Comparison of ENCODE assay signal across 8 cellular contexts in genomic region chr19:16197622-16198362, GRCh38. TPM values are rescaled to one million over a fixed set of nuclear protein-coding genes. Genes with fewer than 3 reads are reported as not detected.
A peak's percentile ranks its signal among the peaks of the same experiment; 100 is the strongest.
DNase-seq lines count a peak whose midpoint lies in the region; ATAC-seq and TF ChIP-seq lines count a peak whose summit lies in the region.

AP1M1 (plus strand) TSS chr19:16197911; CDS start chr19:16198027, 116 bp downstream.

- H3K27me3 ChIP-seq in kidney epithelial cell (ENCODE audit: control insufficient read depth, insufficient read depth, low read length), result no peaks in the 10 kb centered on the region

- H3K36me3 ChIP-seq in kidney epithelial cell (ENCODE audit: control insufficient read depth, insufficient read depth, low read length), result no peaks in the 10 kb centered on the region

- peak; percentile 97 for DNase-seq in AG10803 (ENCODE audit: low read depth)
- peak; percentile 96 for DNase-seq in NCI-H460 (ENCODE audit: extremely low read depth, low read depth)
- DNase-seq in activated CD4-positive, alpha-beta T cell treated with anti-CD3 and anti-CD28 coated beads for 1 hour, result peak; percentile 98
- peak; percentile 97 for DNase-seq in cerebellum (ENCODE audit: low spot score)
- peak; percentile 93 for DNase-seq in kidney epithelial cell (ENCODE audit: low read depth)
- peak; percentile 97 to 98 for DNase-seq in stimulated activated CD4-positive, alpha-beta T cell treated with anti-CD3 and anti-CD28 coated beads, Interleukin-15, amount 100 ng/mL, for 48 hours (ENCODE audit: low read depth in 2 of 2)

- ATAC-seq in GM19043 (IDR thresholded peaks at IDR 0.05; ENCODE audit: low read depth, unreplicated experiment) (peak; percentile 79), HG03378 (IDR thresholded peaks at IDR 0.05; ENCODE audit: unreplicated experiment) (peak; percentile 77)

- TF ChIP-seq CTCF in AG10803 (conservative IDR thresholded peaks at IDR 0.05; ENCODE audit: low read length) (no peak), kidney epithelial cell (IDR thresholded peaks at IDR 0.05; ENCODE audit: insufficient read depth, low read length, poor library complexity, severe bottlenecking) (no peak)

- H3K4me3 ChIP-seq in AG10803 (ENCODE audit: low read length), result peak within 1 kb of the TSS; percentile 99
- H3K4me3 ChIP-seq in kidney epithelial cell (ENCODE audit: low read depth, low read length), result peak within 1 kb of the TSS; percentile 100

RNA-seq across cellular contexts. Expression of gene AP1M1, which starts in this region (rescaled TPM):
- total RNA-seq in NCI-H460 (2014; rRNA removed; shearing (Covaris generic)), result 38.0 and 43.4 TPM in 2 replicates
- polyA plus RNA-seq in NCI-H460 (2014; cell fraction: nucleus; rRNA removed), result 43.9 and 54.8 TPM in 2 replicates
- total RNA-seq in cerebellum, result 29.9 TPM
- 96.2 and 98.9 TPM in 2 replicates for total RNA-seq in kidney epithelial cell

Comparison
In these comparisons a context has a peak if more than half of its experiments do, and no peak if none do; other contexts are left out.
1. Peak in every context shown above with its lines: DNase-seq, ATAC-seq and H3K4me3 ChIP-seq.